In genomic region chr16:50499254-50499653, GRCh38 we compare ENCODE assay signal across 27 cellular contexts. TPM values are rescaled to one million over a fixed set of nuclear protein-coding genes. Genes with fewer than 3 reads are reported as not detected.
"Had no signal": no experiment of that assay in that cellular context is flagged by ENCODE, and none has a peak within 500 bp of the region (broad histone marks: within the 10 kb centered on the region; RNA-seq: fewer than 3 reads in every experiment).

No MANE protein-coding gene starts in this region.

- H3K4me1 ChIP-seq: pancreas, prostate gland, uterus had no signal

- ATAC-seq: activated naive CD8-positive, alpha-beta T cell treated with anti-CD3 and anti-CD28 coated beads, Interleukin-2, amount 50 U/mL, for 24 hours; left colon; naive thymus-derived CD4-positive, alpha-beta T cell; pancreas had no signal

- H3K4me1 Mint-ChIP-seq: activated naive CD4-positive, alpha-beta T cell treated with anti-CD3 and anti-CD28 coated beads, Interleukin-2, amount 50 U/mL, for 24 hours; central memory CD8-positive, alpha-beta T cell had no signal

- H3K4me3 ChIP-seq: pancreas, prostate gland, uterus had no signal

- H3K27ac Mint-ChIP-seq: activated naive CD4-positive, alpha-beta T cell treated with anti-CD3 and anti-CD28 coated beads, Interleukin-2, amount 50 U/mL, for 24 hours; activated naive CD8-positive, alpha-beta T cell treated with anti-CD3 and anti-CD28 coated beads, Interleukin-2, amount 50 U/mL, for 24 hours; activated T-helper 2 cell treated with anti-CD3 and anti-CD28 coated beads, Interferon-gamma antibody, Interleukin-2, Interleukin-4, amounts not matched to agents 10 μg/mL and 5 μg/mL and 100 μg/mL, durations not matched to agents 14 hours and 24 hours and 36 hours; naive thymus-derived CD4-positive, alpha-beta T cell had no signal

- H3K27me3 ChIP-seq: pancreas, uterus had no signal

- H3K27me3 Mint-ChIP-seq: activated naive CD4-positive, alpha-beta T cell treated with anti-CD3 and anti-CD28 coated beads, Interleukin-2, amount 50 U/mL, for 24 hours; activated naive CD8-positive, alpha-beta T cell treated with anti-CD3 and anti-CD28 coated beads, Interleukin-2, amount 50 U/mL, for 24 hours; naive thymus-derived CD4-positive, alpha-beta T cell had no signal

- H3K9me3 Mint-ChIP-seq: activated naive CD4-positive, alpha-beta T cell treated with anti-CD3 and anti-CD28 coated beads, Interleukin-2, amount 50 U/mL, for 24 hours; activated naive CD8-positive, alpha-beta T cell treated with anti-CD3 and anti-CD28 coated beads, Interleukin-2, amount 50 U/mL, for 24 hours; activated T-helper 2 cell treated with anti-CD3 and anti-CD28 coated beads, Interferon-gamma antibody, Interleukin-2, Interleukin-4, amounts not matched to agents 10 μg/mL and 5 μg/mL and 100 μg/mL, durations not matched to agents 14 hours and 24 hours and 36 hours; central memory CD8-positive, alpha-beta T cell had no signal

- H3K4me3 Mint-ChIP-seq: activated naive CD4-positive, alpha-beta T cell treated with anti-CD3 and anti-CD28 coated beads, Interleukin-2, amount 50 U/mL, for 24 hours; activated naive CD8-positive, alpha-beta T cell treated with anti-CD3 and anti-CD28 coated beads, Interleukin-2, amount 50 U/mL, for 24 hours; central memory CD8-positive, alpha-beta T cell; naive thymus-derived CD4-positive, alpha-beta T cell; neural crest cell had no signal

- H3K36me3 Mint-ChIP-seq: activated naive CD4-positive, alpha-beta T cell treated with anti-CD3 and anti-CD28 coated beads, Interleukin-2, amount 50 U/mL, for 24 hours; naive thymus-derived CD4-positive, alpha-beta T cell had no signal

- H3K9me3 ChIP-seq: pancreas, prostate gland, uterus had no signal

- H3K27ac ChIP-seq: pancreas, prostate gland had no signal

- H3K36me3 ChIP-seq: pancreas, prostate gland, uterus had no signal

- DNase-seq: activated CD4-positive, alpha-beta T cell treated with anti-CD3 and anti-CD28 coated beads for 4 hours; activated CD4-positive, alpha-beta T cell treated with anti-CD3 and anti-CD28 coated beads, Interleukin-2, amount 50 U/mL, for 48 hours; activated CD4-positive, CD25-positive, alpha-beta regulatory T cell; activated naive CD8-positive, alpha-beta T cell treated with anti-CD3 and anti-CD28 coated beads, Interleukin-2, amount 50 U/mL, for 24 hours; amygdala; effector memory CD4-positive, alpha-beta T cell; erythroblast; hippocampal formation; kidney; left colon; mammary epithelial cell; midbrain; naive thymus-derived CD4-positive, alpha-beta T cell; nucleus accumbens; pancreas; retina; stimulated activated CD4-positive, alpha-beta T cell treated with anti-CD3 and anti-CD28 coated beads, Interleukin-15, amount 100 ng/mL, for 24 hours; stimulated activated CD4-positive, alpha-beta T cell treated with anti-CD3 and anti-CD28 coated beads, Interleukin-2, amount 100 ng/mL, for 24 hours; stimulated activated naive CD4-positive, alpha-beta T cell; trophoblast cell had no signal

RNA-seq across cellular contexts. Expression of gene NKD1, which starts 48.9 kb away (rescaled TPM):
- total RNA-seq: fibroblast of villous mesenchyme had no signal
